Comparison of ENCODE assay signal across 1 cellular context in the genomic region with DNA sequence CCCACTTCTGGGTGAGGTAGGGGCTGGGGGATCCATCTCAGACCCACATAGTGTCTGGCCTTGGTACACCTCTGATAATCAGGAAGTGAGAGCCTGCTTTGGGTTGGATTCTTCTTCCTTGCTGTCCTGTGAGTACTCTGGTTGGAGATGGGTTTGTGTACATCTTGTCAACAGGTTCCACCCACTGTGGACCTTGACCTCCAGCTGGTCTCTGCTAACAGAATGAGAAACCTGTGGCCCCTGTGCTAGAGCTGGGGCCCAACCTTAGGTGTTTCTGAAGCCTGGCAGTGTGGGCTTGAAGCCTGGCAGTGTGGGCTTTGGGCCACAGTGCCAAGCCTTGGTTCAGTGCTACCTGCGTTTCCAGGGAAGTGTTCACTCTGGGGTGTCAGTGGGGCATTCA.
TF ChIP-seq lines count a peak whose summit lies in the region.

No MANE protein-coding gene starts in this region.

TF ChIP-seq in HepG2, 621 proteins besides CTCF, POLR2A, EP300 and RAD21 (continued from another document):
- peak; percentile 63; the same call in 1 of the 2 replicates for TF ChIP-seq ZNF609 (CRISPR knock-in tag; IDR thresholded peaks at IDR 0.05; ENCODE audit: borderline replicate concordance)
- TF ChIP-seq, protein P1, sequence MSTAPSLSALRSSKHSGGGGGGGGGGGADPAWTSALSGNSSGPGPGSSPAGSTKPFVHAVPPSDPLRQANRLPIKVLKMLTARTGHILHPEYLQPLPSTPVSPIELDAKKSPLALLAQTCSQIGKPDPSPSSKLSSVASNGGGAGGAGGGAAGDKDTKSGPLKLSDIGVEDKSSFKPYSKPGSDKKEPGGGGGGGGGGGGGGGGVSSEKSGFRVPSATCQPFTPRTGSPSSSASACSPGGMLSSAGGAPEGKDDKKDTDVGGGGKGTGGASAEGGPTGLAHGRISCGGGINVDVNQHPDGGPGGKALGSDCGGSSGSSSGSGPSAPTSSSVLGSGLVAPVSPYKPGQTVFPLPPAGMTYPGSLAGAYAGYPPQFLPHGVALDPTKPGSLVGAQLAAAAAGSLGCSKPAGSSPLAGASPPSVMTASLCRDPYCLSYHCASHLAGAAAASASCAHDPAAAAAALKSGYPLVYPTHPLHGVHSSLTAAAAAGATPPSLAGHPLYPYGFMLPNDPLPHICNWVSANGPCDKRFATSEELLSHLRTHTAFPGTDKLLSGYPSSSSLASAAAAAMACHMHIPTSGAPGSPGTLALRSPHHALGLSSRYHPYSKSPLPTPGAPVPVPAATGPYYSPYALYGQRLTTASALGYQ (CRISPR knock-in tag; IDR thresholded peaks at IDR 0.05), result no peak
- TF ChIP-seq GATA4 (IDR thresholded peaks at IDR 0.05; ENCODE audit: borderline replicate concordance, low read depth), result no peak
- no peak for TF ChIP-seq ZNF703 (CRISPR knock-in tag; IDR thresholded peaks at IDR 0.05; ENCODE audit: borderline replicate concordance)
- TF ChIP-seq NFYC (CRISPR knock-in tag; IDR thresholded peaks at IDR 0.05), result no peak
- TF ChIP-seq ZNF530 (CRISPR knock-in tag; IDR thresholded peaks at IDR 0.05; ENCODE audit: low read depth), result no peak
- TF ChIP-seq HDAC2 (CRISPR knock-in tag; IDR thresholded peaks at IDR 0.05), result peak; percentile 96
- no peak for TF ChIP-seq CREB1 (IDR thresholded peaks at IDR 0.05)
- peak; percentile 81 for TF ChIP-seq CREB1 (CRISPR knock-in tag; IDR thresholded peaks at IDR 0.05)
- TF ChIP-seq AFF4 (CRISPR knock-in tag; IDR thresholded peaks at IDR 0.05), result no peak
- TF ChIP-seq TRIM24 (CRISPR knock-in tag; IDR thresholded peaks at IDR 0.05), result no peak
